In the genomic region with DNA sequence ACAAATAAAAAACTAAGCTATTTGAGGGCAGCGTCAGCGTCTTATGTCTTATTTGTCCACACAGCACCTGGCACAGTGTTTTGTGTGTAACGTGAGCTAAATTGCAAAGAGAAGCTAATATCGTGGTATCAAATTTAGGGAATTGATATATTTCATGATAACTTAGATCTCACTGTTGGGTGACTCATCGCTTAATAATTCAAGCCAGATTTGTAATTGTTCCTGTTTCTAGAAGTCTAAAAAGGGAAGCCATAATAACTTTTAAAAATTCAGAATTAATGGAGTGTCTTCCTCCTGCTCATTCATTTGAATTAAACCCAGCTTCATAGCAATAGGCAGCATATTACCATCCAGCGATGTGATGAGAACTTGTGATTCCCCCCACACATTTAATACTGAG, we compare ENCODE assay signal across 1 cellular context.
TF ChIP-seq lines count a peak whose summit lies in the region.

No MANE protein-coding gene starts in this region.

TF ChIP-seq in H1, 55 proteins besides CTCF, POLR2A, EP300 and RAD21 (continued from another document):
- TF ChIP-seq, protein P1, sequence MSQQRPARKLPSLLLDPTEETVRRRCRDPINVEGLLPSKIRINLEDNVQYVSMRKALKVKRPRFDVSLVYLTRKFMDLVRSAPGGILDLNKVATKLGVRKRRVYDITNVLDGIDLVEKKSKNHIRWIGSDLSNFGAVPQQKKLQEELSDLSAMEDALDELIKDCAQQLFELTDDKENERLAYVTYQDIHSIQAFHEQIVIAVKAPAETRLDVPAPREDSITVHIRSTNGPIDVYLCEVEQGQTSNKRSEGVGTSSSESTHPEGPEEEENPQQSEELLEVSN (IDR thresholded peaks at IDR 0.05), result no peak
- TF ChIP-seq JUND (IDR thresholded peaks at IDR 0.05; ENCODE audit: low read length) (no peak), JUN (IDR thresholded peaks at IDR 0.05; ENCODE audit: low read depth, low read length) (no peak)
TF ChIP-seq in H1: peak in this region for 0.
